In the genomic region with DNA sequence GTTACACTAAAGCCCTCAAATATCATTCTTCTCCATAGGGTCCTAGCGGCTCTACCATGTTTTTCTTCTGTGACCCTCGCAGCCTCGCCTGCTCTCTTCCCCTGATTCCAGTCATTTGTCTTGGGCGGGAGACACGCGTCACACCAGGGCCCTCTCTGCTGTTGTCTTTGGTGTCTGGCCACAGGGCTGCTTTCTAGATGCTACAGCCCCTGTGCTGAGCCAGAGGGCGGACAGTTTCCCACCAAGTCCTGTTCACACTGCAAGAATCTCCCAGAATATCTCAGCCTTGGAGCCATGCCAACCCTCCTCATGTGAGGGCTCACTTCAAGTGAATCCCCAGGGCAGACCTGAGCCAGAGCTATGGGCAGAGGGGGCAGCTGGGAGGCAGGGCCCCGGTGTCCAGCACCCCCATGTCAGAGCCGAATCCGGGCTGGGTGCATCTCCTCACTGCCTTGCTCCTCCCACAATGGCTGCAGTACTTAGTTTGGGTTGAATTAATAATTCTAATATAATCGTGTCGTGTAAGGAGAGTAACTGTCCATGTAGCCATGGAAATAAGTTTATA, we compare ENCODE assay signal across 23 cellular contexts. TPM values are rescaled to one million over a fixed set of nuclear protein-coding genes. Genes with fewer than 3 reads are reported as not detected.
A peak's percentile ranks its signal among the peaks of the same experiment; 100 is the strongest.
DNase-seq lines count a peak whose midpoint lies in the region; ATAC-seq and TF ChIP-seq lines count a peak whose summit lies in the region.
"Had no signal": no experiment of that assay in that cellular context is flagged by ENCODE, and none has a peak within 500 bp of the region (broad histone marks: within the 10 kb centered on the region; RNA-seq: fewer than 3 reads in every experiment).

No MANE protein-coding gene starts in this region.

- intact Hi-C loops in Right ventricle myocardium inferior (cut with DNase I) (no loop called here), left ventricle myocardium inferior (cut with micrococcal nuclease) (no loop called here)

- H4K91ac ChIP-seq in neuronal stem cell (ENCODE audit: low read depth, low read length, poor library complexity), result no peak overlapping the region

- no peak overlapping the region for H2BK12ac ChIP-seq in neuronal stem cell (ENCODE audit: low read length)

- ATAC-seq in Right ventricle myocardium inferior (peak; percentile 53), GM21367 (IDR thresholded peaks at IDR 0.05; ENCODE audit: unreplicated experiment) (no peak)

- no peak overlapping the region for H2BK5ac ChIP-seq in neuronal stem cell (ENCODE audit: low read length)

- no peak overlapping the region for H3K23ac ChIP-seq in neuronal stem cell (ENCODE audit: low read depth, low read length, poor library complexity)

- H4K8ac ChIP-seq in neuronal stem cell (ENCODE audit: low read depth, low read length), result no peak overlapping the region

- H3K27ac ChIP-seq in right atrium auricular region (no peak overlapping the region), caudate nucleus (ENCODE audit: low read depth, low read length) (peak overlapping the region; percentile 22), left ventricle myocardium inferior (replicated peaks) (peak overlapping the region; percentile 44), neuronal stem cell (replicated peaks; ENCODE audit: low read length) (no peak overlapping the region)
- H3K27ac ChIP-seq: KMS-11, SJCRH30 had no signal

- H3K79me1 ChIP-seq in neuronal stem cell (ENCODE audit: low read depth, low read length), result no peaks in the 10 kb centered on the region

- H3K36me3 ChIP-seq in right atrium auricular region (no peaks in the 10 kb centered on the region), left ventricle myocardium inferior (no peaks in the 10 kb centered on the region), neuronal stem cell (replicated peaks in 1 of 2; ENCODE audit: control insufficient read depth in 2 of 2, insufficient read depth in 2 of 2, low read length in 2 of 2) (no peaks in the 10 kb centered on the region)
- H3K36me3 ChIP-seq: SJCRH30 had no signal

- H3K4ac ChIP-seq in neuronal stem cell (ENCODE audit: low read length), result no peak overlapping the region

- H3K14ac ChIP-seq in neuronal stem cell (ENCODE audit: low read length), result no peak overlapping the region

- no peak overlapping the region for H2BK120ac ChIP-seq in neuronal stem cell (ENCODE audit: low read depth, low read length)

- H3K4me3 ChIP-seq in right atrium auricular region (no peak overlapping the region), left ventricle myocardium inferior (no peak overlapping the region), neuronal stem cell (ENCODE audit: low read length in 2 of 2) (no peak overlapping the region)
- H3K4me3 ChIP-seq: SJCRH30 had no signal

- no peak for TF ChIP-seq CTCF in right atrium auricular region (IDR thresholded peaks at IDR 0.05)
- no peak for TF ChIP-seq CTCF in left ventricle myocardium inferior (IDR thresholded peaks at IDR 0.05; ENCODE audit: borderline replicate concordance)

- H3K4me2 ChIP-seq in neuronal stem cell (ENCODE audit: insufficient read depth, low read length, poor library complexity, severe bottlenecking), result no peak overlapping the region
- H3K4me2 ChIP-seq: KMS-11 had no signal

- H3K18ac ChIP-seq in neuronal stem cell (ENCODE audit: low read length), result peak overlapping the region; percentile 11

- WGBS in neuronal stem cell (ENCODE audit: extremely low coverage in 2 of 2, insufficient read length in 2 of 2, insufficient replicate concordance in 1 of 2), 2 donors, result no CpG with 5 or more reads among the region's 12 CpGs

- H3K4me1 ChIP-seq in right atrium auricular region (no peaks in the 10 kb centered on the region), left ventricle myocardium inferior (peaks cover 8% of the 10 kb centered on the region), neuronal stem cell (ENCODE audit: control insufficient read depth in 2 of 2, insufficient read depth in 1 of 2, low read depth in 1 of 2, low read length in 2 of 2) (peaks cover 0 to 23% of the 10 kb centered on the region in 2 donors)
- H3K4me1 ChIP-seq: SJCRH30 had no signal

- H2AK5ac ChIP-seq in neuronal stem cell (ENCODE audit: low read depth, low read length), result peak overlapping the region; percentile 0

- no peak overlapping the region for H2AFZ ChIP-seq in neuronal stem cell (ENCODE audit: low read length)

- H3K27me3 ChIP-seq in right atrium auricular region (no peaks in the 10 kb centered on the region), left ventricle myocardium inferior (ENCODE audit: low read depth) (peaks cover 9% of the 10 kb centered on the region), neuronal stem cell (ENCODE audit: control insufficient read depth in 3 of 3, insufficient read depth in 3 of 3, low read depth in 1 of 3, low read length in 3 of 3) (peaks cover 0 to 18% (median 0%) of the 10 kb centered on the region in 3 experiments)
- H3K27me3 ChIP-seq: SJCRH30 had no signal

- no peaks in the 10 kb centered on the region for H3K9me3 ChIP-seq in right atrium auricular region
- H3K9me3 ChIP-seq in left ventricle myocardium inferior (replicated peaks), result no peaks in the 10 kb centered on the region
- H3K9me3 ChIP-seq in neuronal stem cell (replicated peaks in 1 of 2; ENCODE audit: control insufficient read depth in 2 of 2, insufficient read depth in 1 of 2, low read depth in 1 of 2, low read length in 2 of 2), result no peaks in the 10 kb centered on the region
- H3K9me3 ChIP-seq: SJCRH30 had no signal

- no peak for DNase-seq in Right ventricle myocardium inferior (ENCODE audit: missing footprints)
- DNase-seq in right atrium auricular region (ENCODE audit: low spot score), result no peak
- no peak for DNase-seq in caudate nucleus (lab: John Stamatoyannopoulos, UW)
- peak; percentile 29 for DNase-seq in left ventricle myocardium inferior
- no peak for DNase-seq in neuronal stem cell (ENCODE audit: low spot score)
- DNase-seq in activated T-cell treated with anti-CD3 and anti-CD28 coated beads for 4 hours, result no peak
- no peak for DNase-seq in germinal center (ENCODE audit: low spot score)
- DNase-seq: CD4-positive, alpha-beta T cell; COR-L47; DND-41; GOT3; HCEC 1CT; NCI-H1105; NCI-H146; NCI-H2081; NCI-H446; NCI-H526 had no signal

- H3K9ac ChIP-seq in neuronal stem cell (ENCODE audit: low read depth, low read length, poor library complexity), result no peak overlapping the region
- H3K9ac ChIP-seq: KMS-11 had no signal

- no peak overlapping the region for H2BK15ac ChIP-seq in neuronal stem cell (ENCODE audit: low read length)

RNA-seq across cellular contexts. Expression of gene DIPK1C, which starts 42.1 kb away (rescaled TPM):
- total RNA-seq in Right ventricle myocardium inferior (4.6 TPM), right atrium auricular region (1 to 10 TPM in 1 of 2 donors, not detected in 1; 2.6 TPM), left ventricle myocardium inferior (6.4 TPM)
- 15.9 TPM for polyA plus RNA-seq in neuronal stem cell (2013, experiment 1 of 2)
- polyA plus RNA-seq in neuronal stem cell (2013, experiment 2 of 2), result 15.6 TPM
- total RNA-seq: A172; CD4-positive, alpha-beta T cell; G401; SJCRH30 had no signal
- polyA plus RNA-seq: AG04450 had no signal

Comparison
In these comparisons a context has a peak if more than half of its experiments do, and no peak if none do; other contexts are left out.
1. H3K27ac ChIP-seq: peak in caudate nucleus (single experiment) and left ventricle myocardium inferior (single experiment); none in right atrium auricular region (0 of 2) and neuronal stem cell (single experiment).